ENCODE assay signal across 1 cellular context in genomic region chr9:69573666-69574456, GRCh38.
TF ChIP-seq lines count a peak whose summit lies in the region.

No MANE protein-coding gene starts in this region.

TF ChIP-seq in IMR-90, 13 proteins besides CTCF, POLR2A, EP300 and RAD21 (continued from another document):
- TF ChIP-seq USF2 (IDR thresholded peaks at IDR 0.05; ENCODE audit: low read depth, low read length) = no peak
- no peak for TF ChIP-seq SMC3 (IDR thresholded peaks at IDR 0.05; ENCODE audit: low read depth, low read length)
